In the genomic region with DNA sequence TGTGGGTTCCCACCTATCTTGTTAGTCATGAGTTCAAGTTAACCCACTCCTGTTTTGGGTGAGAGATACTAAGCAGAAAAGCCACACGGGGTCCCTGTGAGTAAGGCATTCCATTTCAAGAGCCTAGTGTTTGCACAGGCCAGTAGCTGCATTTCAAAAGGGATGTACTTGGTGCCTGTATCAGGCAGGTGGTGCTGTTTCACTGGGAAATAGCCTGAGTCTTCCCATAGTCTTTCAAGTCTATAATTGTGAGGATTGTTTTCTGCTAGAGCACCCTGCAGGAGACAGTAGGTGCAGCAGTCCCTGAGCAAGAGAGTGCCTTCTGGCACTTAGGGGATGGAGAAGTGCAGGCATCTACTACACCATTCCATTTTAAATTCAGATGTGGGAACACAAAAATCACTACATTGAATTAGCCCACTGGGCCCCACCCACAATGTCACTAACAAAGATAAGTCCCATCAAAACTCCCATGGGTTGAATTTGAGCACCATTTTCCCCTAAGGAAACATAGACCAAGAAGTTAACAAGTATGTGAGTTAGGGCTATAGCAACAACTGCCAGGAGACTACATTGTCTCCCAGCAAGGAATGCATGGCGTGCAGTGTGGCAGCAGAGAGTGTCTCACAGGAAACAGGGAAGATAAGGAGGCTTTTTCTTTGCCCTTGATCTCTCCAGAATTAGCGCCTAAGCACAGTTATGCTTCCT, we compare ENCODE assay signal across 8 cellular contexts.
A peak's percentile ranks its signal among the peaks of the same experiment; 100 is the strongest.
DNase-seq lines count a peak whose midpoint lies in the region; ATAC-seq and TF ChIP-seq lines count a peak whose summit lies in the region.

No MANE protein-coding gene starts in this region.

- in situ Hi-C loops in astrocyte of the cerebellum (cut with HindIII; ENCODE audit: low sequenced_read_pairs): no loop called here

- no peak overlapping the region for H3K4me3 ChIP-seq in Jurkat, Clone E6-1 (ENCODE audit: low read length)
- no peak overlapping the region for H3K4me3 ChIP-seq in astrocyte of the cerebellum (ENCODE audit: low read depth, low read length)

- peak; percentile 91 for TF ChIP-seq CTCF in astrocyte of the cerebellum (IDR thresholded peaks at IDR 0.05; ENCODE audit: low read depth, low read length, missing control alignments)

- DNase-seq in activated CD4-positive, CD25-positive, alpha-beta regulatory T cell treated with anti-CD3 and anti-CD28 coated beads, Interleukin-2, amount 50 U/mL, for 72 hours: no peak
- DNase-seq in H4 (ENCODE audit: low spot score) (peak; percentile 87), RKO (ENCODE audit: low spot score) (peak; percentile 91), astrocyte of the cerebellum (ENCODE audit: low read depth) (peak; percentile 86), hippocampal formation (lab: John Stamatoyannopoulos, UW) (peak; percentile 31 to 84), smooth muscle cell of the brain vasculature (ENCODE audit: low read depth, low spot score) (peak; percentile 10)
- DNase-seq in Jurkat, Clone E6-1 (ENCODE audit: low read depth, low spot score): peak; percentile 82

- ATAC-seq in activated CD4-positive, CD25-positive, alpha-beta regulatory T cell treated with anti-CD3 and anti-CD28 coated beads, Interleukin-2, amount 50 U/mL, for 24 hours: peak; percentile 72
